In the genomic region with DNA sequence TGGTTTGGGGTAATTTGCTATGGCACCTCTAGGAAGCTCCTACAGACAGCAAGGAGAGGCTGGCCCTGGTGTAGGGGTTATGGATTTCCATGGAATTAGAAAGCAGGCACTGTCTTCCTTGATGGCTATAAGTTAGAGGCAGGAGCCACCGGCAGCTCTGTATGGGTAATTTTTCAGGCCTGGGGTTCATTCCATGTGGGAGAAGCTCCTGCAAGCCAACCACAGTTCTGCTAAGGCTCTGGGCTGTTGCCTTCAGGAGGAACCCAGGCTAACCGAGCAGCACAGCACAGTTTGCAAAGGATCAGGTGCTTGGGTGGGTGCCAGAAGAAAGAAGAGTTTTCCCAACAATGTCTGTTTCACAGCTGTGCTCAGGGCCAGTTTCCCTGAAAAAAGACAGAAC, we compare ENCODE assay signal across 25 cellular contexts.
"Had no signal": no experiment of that assay in that cellular context is flagged by ENCODE, and none has a peak within 500 bp of the region (broad histone marks: within the 10 kb centered on the region; RNA-seq: fewer than 3 reads in every experiment).

No MANE protein-coding gene starts in this region.

- H3K36me3 ChIP-seq: left lung, right lobe of liver, stomach, thyroid gland, transverse colon, upper lobe of left lung had no signal

- H3K4me3 ChIP-seq: left lung, psoas muscle, right lobe of liver, skin epidermis, stomach, testis, thyroid gland, transverse colon, upper lobe of left lung had no signal

- H3K36me3 Mint-ChIP-seq: memory B cell; naive thymus-derived CD8-positive, alpha-beta T cell had no signal

- H3K79me2 ChIP-seq: parathyroid adenoma had no signal

- H3K27me3 Mint-ChIP-seq: memory B cell had no signal

- H3K27me3 ChIP-seq: left lung, right lobe of liver, stomach, testis, thyroid gland, transverse colon, upper lobe of left lung had no signal

- H3K4me1 Mint-ChIP-seq: nephron had no signal

- DNase-seq: hypothalamus; immature natural killer cell; kidney; left colon; left lung; naive thymus-derived CD8-positive, alpha-beta T cell; nucleus accumbens; psoas muscle; right lobe of liver; stimulated activated CD4-positive, alpha-beta T cell treated with anti-CD3 and anti-CD28 coated beads, Interleukin-12 subunit alpha, Interleukin-12 subunit beta, amount 100 ng/mL, for 4 hours; stimulated activated CD4-positive, alpha-beta T cell treated with anti-CD3 and anti-CD28 coated beads, Interleukin-15, amount 100 ng/mL, for 24 hours; stimulated activated CD4-positive, alpha-beta T cell treated with anti-CD3 and anti-CD28 coated beads, Interleukin-2, amount 100 ng/mL, for 24 hours; stimulated activated CD4-positive, alpha-beta T cell treated with anti-CD3 and anti-CD28 coated beads, Interleukin-4, amount 100 ng/mL, for 1 hour; stimulated activated naive B cell treated with anti-CD40 and anti-IgM and Interleukin-4, amounts not matched to agents 10 μg/mL and 1 μg/mL and 100 μg/mL, for 72 hours; stimulated activated naive CD8-positive, alpha-beta T cell treated with anti-CD3 and anti-CD28 coated beads, Interleukin-15, Interleukin-2, amounts not matched to agents 100 U/mL and 50 U/mL, for 24 hours; stomach; testis; transverse colon; upper lobe of left lung had no signal

- H3K27ac Mint-ChIP-seq: memory B cell; naive thymus-derived CD8-positive, alpha-beta T cell; nephron; stimulated activated naive B cell treated with anti-CD40 and anti-IgM and Interleukin-4, amounts not matched to agents 10 μg/mL and 1 μg/mL and 100 μg/mL, for 72 hours had no signal

- H3K4me1 ChIP-seq: parathyroid adenoma, psoas muscle, right lobe of liver, stomach, testis, thyroid gland, transverse colon had no signal

- ATAC-seq: left colon; left lung; naive thymus-derived CD8-positive, alpha-beta T cell; psoas muscle; right lobe of liver; stimulated activated naive B cell treated with anti-CD40 and anti-IgM and Interleukin-4, amounts not matched to agents 10 μg/mL and 1 μg/mL and 100 μg/mL, for 72 hours; stimulated activated naive CD8-positive, alpha-beta T cell treated with anti-CD3 and anti-CD28 coated beads, Interleukin-15, Interleukin-2, amounts not matched to agents 100 U/mL and 50 U/mL, for 24 hours had no signal

- H2AFZ ChIP-seq: parathyroid adenoma had no signal

- H3K9ac ChIP-seq: parathyroid adenoma had no signal

- H3K9me3 Mint-ChIP-seq: immature natural killer cell; memory B cell; naive thymus-derived CD8-positive, alpha-beta T cell had no signal

- H3K27ac ChIP-seq: left lung, parathyroid adenoma, psoas muscle, right lobe of liver, skin epidermis, stomach, testis, thyroid gland, transverse colon, upper lobe of left lung had no signal

- H3K9me3 ChIP-seq: left lung, psoas muscle, right lobe of liver, stomach, testis, thyroid gland, transverse colon, upper lobe of left lung had no signal

- H3K4me3 Mint-ChIP-seq: immature natural killer cell; memory B cell; naive thymus-derived CD8-positive, alpha-beta T cell; nephron; neural crest cell; stimulated activated naive B cell treated with anti-CD40 and anti-IgM and Interleukin-4, amounts not matched to agents 10 μg/mL and 1 μg/mL and 100 μg/mL, for 72 hours had no signal
